ENCODE assay signal across 20 cellular contexts in the genomic region with DNA sequence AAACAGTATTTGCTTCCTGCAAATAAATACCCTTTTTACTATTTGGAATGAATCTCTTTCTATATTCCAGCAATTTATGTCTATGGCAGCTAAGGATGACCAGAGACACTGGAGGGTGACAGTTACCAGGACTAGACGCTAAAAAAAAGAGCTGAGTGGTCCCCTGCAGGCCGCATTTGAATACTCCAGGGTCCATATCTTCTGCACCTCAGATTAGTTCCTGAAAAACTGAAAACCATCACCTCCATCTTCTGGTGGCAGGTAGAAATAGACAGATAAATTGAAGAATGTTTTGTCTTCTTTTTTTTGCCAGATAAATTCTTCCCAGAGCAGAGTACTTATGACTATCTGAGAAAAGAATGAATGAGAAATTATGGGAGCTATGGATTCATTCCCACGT.
DNase-seq lines count a peak whose midpoint lies in the region; ATAC-seq, FAIRE-seq and TF ChIP-seq lines count a peak whose summit lies in the region.
"Had no signal": no experiment of that assay in that cellular context is flagged by ENCODE, and none has a peak within 500 bp of the region (broad histone marks: within the 10 kb centered on the region; RNA-seq: fewer than 3 reads in every experiment).

No MANE protein-coding gene starts in this region.

- H3K27ac ChIP-seq in GM12878 (ENCODE audit: control insufficient read depth, insufficient read depth) (no peak overlapping the region), neural cell (ENCODE audit: low read length) (no peak overlapping the region)
- H3K27ac ChIP-seq: 22Rv1, BLaER1 had no signal

- CTCF ChIA-PET in GM12878 (lab: Yijun Ruan, JAX): interaction anchor here (0.5 to 1.4 kb wide), 8 partner anchors 24 to 411 kb away, joined by 3 to 10 read pairs (median 3); no protein-coding TSS in a partner anchor

- whole genome bisulfite sequencing in GM12878 (ENCODE audit: insufficient coverage, insufficient replicate concordance, low lambda C conversion rate, missing lambda C conversion rate): 18% methylated on average over 3 of the region's 3 CpGs

- H3K36me3 ChIP-seq in Loucy (ENCODE audit: insufficient read depth, low read length): no peaks in the 10 kb centered on the region
- no peaks in the 10 kb centered on the region for H3K36me3 ChIP-seq in GM12878 (ENCODE audit: control insufficient read depth in 2 of 2, insufficient read depth in 2 of 2, low read length in 1 of 2)
- H3K36me3 ChIP-seq in neural cell (ENCODE audit: insufficient read depth, low read length): no peaks in the 10 kb centered on the region
- H3K36me3 ChIP-seq: BLaER1 had no signal

- ATAC-seq in GM12878 (no peak), GM19328 (IDR thresholded peaks at IDR 0.05; ENCODE audit: unreplicated experiment) (no peak), HG02970 (IDR thresholded peaks at IDR 0.05; ENCODE audit: low FRiP score, unreplicated experiment) (no peak), GM18520 (IDR thresholded peaks at IDR 0.05; ENCODE audit: unreplicated experiment) (no peak)

- no peak for FAIRE-seq in GM12878 (lab: Jason Lieb, UNC)
- FAIRE-seq: GM12891 had no signal

- H3K9me3 ChIP-seq in Loucy (ENCODE audit: insufficient read depth, low read depth, low read length) (no peaks in the 10 kb centered on the region), GM12878 (replicated peaks; ENCODE audit: control insufficient read depth, insufficient read depth, low read length) (no peaks in the 10 kb centered on the region; the same call in 1 of the 3 replicates), neural cell (ENCODE audit: low read length) (peaks cover 4% of the 10 kb centered on the region)

- intact Hi-C loops in GM12878 (cut with micrococcal nuclease; ENCODE audit: unreplicated experiment): loop anchor here (5.0 kb wide), 1 partner anchor 170 kb away; no protein-coding TSS in a partner anchor

- H3F3A ChIP-seq in Loucy (ENCODE audit: low read depth): no peaks in the 10 kb centered on the region
- no peaks in the 10 kb centered on the region for H3F3A ChIP-seq in neural cell (ENCODE audit: insufficient read depth, low read length, poor library complexity, severe bottlenecking)

- H3K27me3 ChIP-seq in Loucy (ENCODE audit: insufficient read depth, low read length, poor library complexity, severe bottlenecking) (no peaks in the 10 kb centered on the region), GM12878 (replicated peaks in 1 of 2; ENCODE audit: control insufficient read depth in 2 of 2, insufficient read depth in 2 of 2, low read length in 1 of 2) (peaks cover 0 to 5% of the 10 kb centered on the region in 2 experiments; a peak in 3 of 4 replicates), neural cell (ENCODE audit: insufficient read depth, low read depth, low read length) (no peaks in the 10 kb centered on the region)
- H3K27me3 ChIP-seq: BLaER1 had no signal

- in situ Hi-C loops in GM12878 (cut with MboI): no loop called here

- H3K9me2 ChIP-seq in Loucy (replicated peaks; ENCODE audit: low read depth, low read length) (no peaks in the 10 kb centered on the region), neural cell (ENCODE audit: insufficient read depth, low read length) (no peaks in the 10 kb centered on the region)

- no peak for TF ChIP-seq POLR2A in GM12878 (IDR thresholded peaks at IDR 0.05; ENCODE audit: low read depth, low read length)

- H3K79me2 ChIP-seq in Loucy (ENCODE audit: insufficient read depth, low read length) (no peaks in the 10 kb centered on the region), GM12878 (ENCODE audit: control insufficient read depth, insufficient read depth, low read length) (no peaks in the 10 kb centered on the region), neural cell (replicated peaks; ENCODE audit: insufficient read depth, low read length) (no peaks in the 10 kb centered on the region)

- DNase-seq in DMS53 (lab: John Stamatoyannopoulos, UW): peak; percentile 10
- no peak for DNase-seq in DMS53 treated with DMSO at 0.1 percent for 48 hours (lab: John Stamatoyannopoulos, UW; ENCODE audit: unreplicated experiment)
- no peak for DNase-seq in GM12878 (ENCODE audit: low read depth, low spot score)
- DNase-seq: CD8-positive, alpha-beta memory T cell; DMS 273 treated with DMSO at 0.1 percent for 48 hours; H7; NCI-H1092 treated with DMSO at 0.1 percent for 48 hours; NCI-H1694; NCI-H446 treated with DMSO at 0.1 percent for 48 hours; NCI-H748 treated with DMSO at 0.1 percent for 48 hours; RPMI8226; T1000 had no signal

- BruUV-seq in GM12878 (replicated peaks; lab: Mats Ljungman, UMichigan): no TSS peak

- POLR2A ChIA-PET in GM12878 (lab: Charles Lee): no interaction called here

- TF ChIP-seq CTCF in Loucy (conservative IDR thresholded peaks at IDR 0.05; ENCODE audit: low read length) (peak; percentile 42), GM12878 (IDR thresholded peaks at IDR 0.05 in 2 of 3, conservative IDR thresholded peaks at IDR 0.05 in 1 of 3; ENCODE audit: control insufficient read depth in 2 of 3, extremely low read depth in 1 of 3, insufficient read depth in 1 of 3, low read depth in 3 of 3, low read length in 3 of 3) (peak in 1 of 3 experiments; percentile 17; a peak in 1 of 6 replicates), neural cell (IDR thresholded peaks at IDR 0.05; ENCODE audit: poor library complexity, severe bottlenecking) (peak; percentile 27)

- TF ChIP-seq RAD21 in GM12878 (IDR thresholded peaks at IDR 0.05; ENCODE audit: insufficient read depth, low read depth, low read length) (peak; percentile 47), neural cell (conservative IDR thresholded peaks at IDR 0.05) (no peak)

- TF ChIP-seq EP300 in GM12878 (IDR thresholded peaks at IDR 0.05; ENCODE audit: borderline replicate concordance in 1 of 2, control insufficient read depth in 1 of 2, low read depth in 2 of 2, low read length in 2 of 2) (no peak), neural cell (conservative IDR thresholded peaks at IDR 0.05; ENCODE audit: poor library complexity, severe bottlenecking) (no peak)

- H2AFZ ChIP-seq in Loucy (ENCODE audit: low read length): no peak overlapping the region
- no peak overlapping the region for H2AFZ ChIP-seq in GM12878 (ENCODE audit: control insufficient read depth, low read depth, low read length)
- no peak overlapping the region for H2AFZ ChIP-seq in neural cell (ENCODE audit: low read depth, low read length)

- RAD21 ChIA-PET in GM12878 (lab: Charles Lee; ENCODE audit: unreplicated experiment): interaction anchor here (1.0 kb wide), 2 partner anchors 169 to 179 kb away, joined by 4 read pairs; no protein-coding TSS in a partner anchor

- H3K4me2 ChIP-seq in Loucy (ENCODE audit: low read depth, low read length, poor library complexity, severe bottlenecking) (no peak overlapping the region), GM12878 (ENCODE audit: control insufficient read depth, insufficient read depth) (no peak overlapping the region), neural cell (ENCODE audit: low read length) (no peak overlapping the region)
- H3K4me2 ChIP-seq: BLaER1 had no signal

- no peaks in the 10 kb centered on the region for H3K4me1 ChIP-seq in Loucy (ENCODE audit: insufficient read depth, low read length, poor library complexity, severe bottlenecking)
- H3K4me1 ChIP-seq in GM12878 (ENCODE audit: control insufficient read depth, insufficient read depth, low read length): no peaks in the 10 kb centered on the region
- H3K4me1 ChIP-seq: BLaER1 had no signal

- H4K20me1 ChIP-seq in Loucy (ENCODE audit: insufficient read depth, low read length, poor library complexity, severe bottlenecking) (no peaks in the 10 kb centered on the region), GM12878 (ENCODE audit: control insufficient read depth, insufficient read depth) (no peaks in the 10 kb centered on the region), neural cell (ENCODE audit: insufficient read depth) (no peaks in the 10 kb centered on the region)
- H4K20me1 ChIP-seq: BLaER1 had no signal

- H3K4me3 ChIP-seq in Loucy (ENCODE audit: low read length, poor library complexity, severe bottlenecking): no peak overlapping the region
- H3K4me3 ChIP-seq in GM12878: no peak overlapping the region
- no peak overlapping the region for H3K4me3 ChIP-seq in neural cell (ENCODE audit: low read length)
- H3K4me3 ChIP-seq: BLaER1 had no signal

- H3K9ac ChIP-seq in Loucy (ENCODE audit: low read depth, low read length, poor library complexity, severe bottlenecking) (no peak overlapping the region), GM12878 (ENCODE audit: control insufficient read depth, insufficient read depth, low read length) (no peak overlapping the region), neural cell (ENCODE audit: low read length) (no peak overlapping the region)
- H3K9ac ChIP-seq: BLaER1 had no signal

- SMC1A ChIA-PET in GM12878 (lab: Charles Lee; ENCODE audit: uncharacterized antibody, unreplicated experiment): interaction anchor here (0.5 to 1.2 kb wide), 3 partner anchors 57 to 274 kb away, joined by 3 read pairs; no protein-coding TSS in a partner anchor

TF ChIP-seq in GM12878, 131 proteins besides CTCF, POLR2A, EP300 and RAD21:
- no peak for TF ChIP-seq NR2C2 (IDR thresholded peaks at IDR 0.05; ENCODE audit: borderline replicate concordance, control insufficient read depth, insufficient read length, low read depth)
- TF ChIP-seq GATAD2B (conservative IDR thresholded peaks at IDR 0.05; ENCODE audit: low read depth): no peak
- TF ChIP-seq SMC3 (IDR thresholded peaks at IDR 0.05; ENCODE audit: borderline replicate concordance, low read length): peak; percentile 37; the same call in 1 of the 2 replicates
- TF ChIP-seq EZH2 (IDR thresholded peaks at IDR 0.05; ENCODE audit: borderline replicate concordance, control insufficient read depth, low read depth, low read length): no peak
- no peak for TF ChIP-seq MYC (IDR thresholded peaks at IDR 0.05; ENCODE audit: insufficient read depth, insufficient read length, insufficient replicate concordance, low read length, severe bottlenecking)
TF ChIP-seq in GM12878: peak in this region for 1.

TF ChIP-seq in neural cell, 6 proteins besides CTCF, POLR2A, EP300 and RAD21 (continues in another document):
- TF ChIP-seq MXI1 (conservative IDR thresholded peaks at IDR 0.05; ENCODE audit: poor library complexity, severe bottlenecking) (no peak), SMC3 (conservative IDR thresholded peaks at IDR 0.05; ENCODE audit: poor library complexity) (no peak), EZH2 (IDR thresholded peaks at IDR 0.05; ENCODE audit: borderline replicate concordance, insufficient read depth, low read length, poor library complexity, severe bottlenecking) (no peak), POLR2AphosphoS5 (IDR thresholded peaks at IDR 0.05) (no peak)
